ENCODE assay signal across 8 cellular contexts in genomic region chr19:35269425-35270117, GRCh38. TPM values are rescaled to one million over a fixed set of nuclear protein-coding genes. Genes with fewer than 3 reads are reported as not detected.
DNase-seq lines count a peak whose midpoint lies in the region; ATAC-seq and TF ChIP-seq lines count a peak whose summit lies in the region.

No MANE protein-coding gene starts in this region.

- H3K27me3 ChIP-seq in liver (ENCODE audit: control insufficient read depth in 4 of 4, insufficient read depth in 4 of 4, low read length in 3 of 4), result no peaks in the 10 kb centered on the region

- peak; percentile 61 to 72 for TF ChIP-seq RAD21 in liver (IDR thresholded peaks at IDR 0.05)

- H3K4me1 ChIP-seq in liver (ENCODE audit: control insufficient read depth in 4 of 4, insufficient read depth in 4 of 4, low read length in 3 of 4), result peaks cover 23 to 67% (median 46%) of the 10 kb centered on the region in 4 donors

- TF ChIP-seq CTCF in AG09319 (IDR thresholded peaks at IDR 0.05; ENCODE audit: low read depth, low read length), result peak; percentile 52
- TF ChIP-seq CTCF in liver (IDR thresholded peaks at IDR 0.05; ENCODE audit: low read depth, low read length, missing input control), result peak; percentile 60

- H3K9ac ChIP-seq in liver (ENCODE audit: low read depth in 1 of 2, low read length in 2 of 2), result no peak overlapping the region

- peak overlapping the region; percentile 83 to 91 for H3K27ac ChIP-seq in liver (ENCODE audit: low read depth in 1 of 2, low read length in 2 of 2)

- H3K9me3 ChIP-seq in liver (ENCODE audit: control insufficient read depth in 4 of 4, low read length in 3 of 4), result no peaks in the 10 kb centered on the region

- WGBS in liver, result 2% methylated on average over 66 of the region's 66 CpGs

- ATAC-seq in GM18873 (IDR thresholded peaks at IDR 0.05; ENCODE audit: low FRiP score, unreplicated experiment) (peak; percentile 51), HG03280 (IDR thresholded peaks at IDR 0.05; ENCODE audit: unreplicated experiment) (peak; percentile 57)

- peaks cover 0 to 8% (median 6%) of the 10 kb centered on the region in 4 donors for H3K36me3 ChIP-seq in liver (ENCODE audit: control insufficient read depth in 4 of 4, insufficient read depth in 3 of 4, low read depth in 1 of 4, low read length in 3 of 4)

- peak overlapping the region; percentile 53 to 89 (median 61) for H3K4me3 ChIP-seq in liver (ENCODE audit: low read depth in 1 of 3, low read length in 3 of 3)

- peak; percentile 24 for DNase-seq in AG09319 (ENCODE audit: extremely low read depth, low read depth)
- peak; percentile 70 to 80 for DNase-seq in NCI-H524 (lab: John Stamatoyannopoulos, UW)
- peak; percentile 47 to 63 for DNase-seq in activated CD4-positive, alpha-beta T cell treated with anti-CD3 and anti-CD28 coated beads, Interleukin-2, amount 50 U/mL, for 24 hours (ENCODE audit: low read depth in 1 of 2, low spot score in 1 of 2)
- DNase-seq in dermis blood vessel endothelial cell, result peak; percentile 90
- peak; percentile 78 for DNase-seq in stimulated activated CD4-positive, alpha-beta T cell treated with anti-CD3 and anti-CD28 coated beads, Interleukin-4, amount 100 ng/mL, for 24 hours

TF ChIP-seq in liver, 16 proteins besides CTCF, POLR2A, EP300 and RAD21:
- TF ChIP-seq YY1 (IDR thresholded peaks at IDR 0.05), result peak; percentile 51
- no peak for TF ChIP-seq FOXA2 (IDR thresholded peaks at IDR 0.05)

RNA-seq across cellular contexts. Expression of gene USF2, which starts 0.8 kb away (rescaled TPM):
- total RNA-seq in dermis blood vessel endothelial cell (47.5 and 58.2 TPM in 2 replicates), liver (10 to 100 TPM; 31.6 to 80.2 TPM)
- polyA plus RNA-seq in liver, result 10 to 100 TPM; 22.8 to 85.9 TPM

RNA-seq across cellular contexts. Expression of gene HAMP, which starts 12.8 kb away (rescaled TPM):
- under 0.01 TPM in 1 of 2 replicates, not detected in the other for total RNA-seq in dermis blood vessel endothelial cell
- total RNA-seq in liver, result 100 to 1,000 TPM in 1 of 2 donors, 10 to 100 TPM in 1; 18.8 to 204 TPM
- polyA plus RNA-seq in liver, result 1,000 to 10,000 TPM in 1 of 2 donors, 100 to 1,000 TPM in 1; 509 to 1,000 TPM

RNA-seq across cellular contexts. Expression of gene LSR, which starts 20.8 kb away (rescaled TPM):
- total RNA-seq in dermis blood vessel endothelial cell (0.56 and 2.0 TPM in 2 replicates), liver (10 to 100 TPM; 33.7 to 48.6 TPM)
- polyA plus RNA-seq in liver, result 100 to 1,000 TPM in 1 of 2 donors, 10 to 100 TPM in 1; 47.3 to 150 TPM

RNA-seq across cellular contexts. Expression of gene MAG, which starts 22.4 kb away (rescaled TPM):
- total RNA-seq in dermis blood vessel endothelial cell (not detected in 2 replicates), liver (1 to 10 TPM in 1 of 2 donors, under 1 TPM in 1; 0.33 to 3.9 TPM)
- under 1 TPM in 1 of 2 donors, not detected in 1; 0.29 TPM for polyA plus RNA-seq in liver

RNA-seq across cellular contexts. Expression of gene FAM187B, which starts 41.0 kb away (rescaled TPM):
- not detected in 2 replicates for total RNA-seq in dermis blood vessel endothelial cell
- total RNA-seq in liver, result under 1 TPM in 1 of 2 donors, not detected in 1; 0.17 TPM
- polyA plus RNA-seq in liver, result not detected

Comparison
In these comparisons a context has a peak if more than half of its experiments do, and no peak if none do; other contexts are left out.
1. Peak in every context shown above with its lines: DNase-seq, ATAC-seq, H3K4me3 ChIP-seq and H3K27ac ChIP-seq.
2. DNase-seq: peak in every context shown above with its lines; median percentile 90 in dermis blood vessel endothelial cell; 78 in stimulated activated CD4-positive, alpha-beta T cell treated with anti-CD3 and anti-CD28 coated beads, Interleukin-4, amount 100 ng/mL, for 24 hours; 75 in NCI-H524; 55 in activated CD4-positive, alpha-beta T cell treated with anti-CD3 and anti-CD28 coated beads, Interleukin-2, amount 50 U/mL, for 24 hours; 24 in AG09319.
3. RNA of gene HAMP, which starts 12.8 kb away (total RNA-seq): 18.8 to 204 TPM in liver; under 0.01 TPM in dermis blood vessel endothelial cell; every median in the first group is over 10 times any median in the second.
4. RNA of gene LSR, which starts 20.8 kb away (total RNA-seq): 33.7 to 48.6 TPM in liver; 0.56 to 2.0 TPM in dermis blood vessel endothelial cell; every median in the first group is over 10 times any median in the second.